18 cellular contexts compared by ENCODE assay signal in genomic region chr15:62942411-62942810, GRCh38.
DNase-seq lines count a peak whose midpoint lies in the region; ATAC-seq and TF ChIP-seq lines count a peak whose summit lies in the region.
"Had no signal": no experiment of that assay in that cellular context is flagged by ENCODE, and none has a peak within 500 bp of the region (broad histone marks: within the 10 kb centered on the region; RNA-seq: fewer than 3 reads in every experiment).

No MANE protein-coding gene starts in this region.

- 95% methylated on average over 5 of the region's 9 CpGs for WGBS in mammary epithelial cell (ENCODE audit: low coverage, missing lambda C conversion rate)
- WGBS in lung, 2 donors: 86 to 92% methylated on average over 9 of the region's 9 CpGs
- WGBS in sigmoid colon, 2 donors: 86 to 94% methylated on average over 9 of the region's 9 CpGs

- peak overlapping the region; percentile 36 for H3K27ac Mint-ChIP-seq in MCF 10A (ENCODE audit: low read depth, unreplicated experiment)
- H3K27ac Mint-ChIP-seq in Calu3 (ENCODE audit: unreplicated experiment): no peak overlapping the region
- H3K27ac Mint-ChIP-seq: B cell had no signal

- dilution Hi-C loops in mammary epithelial cell (cut with HindIII; ENCODE audit: low sequenced_read_pairs): loop anchor here (5.0 kb wide), 1 partner anchor 70 kb away; no protein-coding TSS in a partner anchor

- POLR2A ChIA-PET in MCF 10A (lab: Yijun Ruan, JAX): no interaction called here

- in situ Hi-C loops in mammary epithelial cell (cut with MboI; ENCODE audit: low sequenced_read_pairs in 2 of 2): no loop called here

- H3K36me3 ChIP-seq in mammary epithelial cell (ENCODE audit: insufficient read depth, low read length): no peaks in the 10 kb centered on the region
- H3K36me3 ChIP-seq in lung (ENCODE audit: control insufficient read depth in 2 of 2, insufficient read depth in 2 of 2, low read length in 2 of 2): no peaks in the 10 kb centered on the region
- no peaks in the 10 kb centered on the region for H3K36me3 ChIP-seq in sigmoid colon
- H3K36me3 ChIP-seq: HAP-1 had no signal

- TF ChIP-seq CTCF in MCF 10A (IDR thresholded peaks at IDR 0.05; ENCODE audit: unreplicated experiment): no peak
- no peak for TF ChIP-seq CTCF in mammary epithelial cell (conservative IDR thresholded peaks at IDR 0.05 in 1 of 2, IDR thresholded peaks at IDR 0.05 in 1 of 2; ENCODE audit: extremely low read depth in 1 of 2, insufficient read depth in 1 of 2, low read depth in 1 of 2, low read length in 2 of 2)
- no peak for TF ChIP-seq CTCF in lung (IDR thresholded peaks at IDR 0.05; ENCODE audit: control extremely low read depth, extremely low read depth)
- no peak for TF ChIP-seq CTCF in sigmoid colon (IDR thresholded peaks at IDR 0.05)
- TF ChIP-seq CTCF in Calu3 (IDR thresholded peaks at IDR 0.05; ENCODE audit: unreplicated experiment): no peak

- H3K9me3 Mint-ChIP-seq in MCF 10A (ENCODE audit: unreplicated experiment) (no peaks in the 10 kb centered on the region), Calu3 (ENCODE audit: low read depth, unreplicated experiment) (no peaks in the 10 kb centered on the region)

- DNase-seq in MCF 10A (ENCODE audit: unreplicated experiment): no peak
- no peak for DNase-seq in mammary epithelial cell
- peak; percentile 10 for DNase-seq in lung (ENCODE audit: low spot score)
- no peak for DNase-seq in sigmoid colon
- no peak for DNase-seq in DMS153 treated with DMSO at 0.1 percent for 48 hours (lab: John Stamatoyannopoulos, UW; ENCODE audit: unreplicated experiment)
- no peak for DNase-seq in Calu3
- no peak for DNase-seq in NCI-H2227 (lab: John Stamatoyannopoulos, UW; ENCODE audit: unreplicated experiment)
- no peak for DNase-seq in effector CD4-positive, alpha-beta T cell
- DNase-seq: DMS 273 treated with DMSO at 0.1 percent for 48 hours, NCI-H1105, NCI-H2081 treated with DMSO at 0.1 percent for 48 hours, NCI-H2227 treated with DMSO at 0.1 percent for 48 hours, NCI-H510A treated with DMSO at 0.1 percent for 48 hours, NCI-H774, SHP77 had no signal

- H3K27ac ChIP-seq in mammary epithelial cell (ENCODE audit: insufficient read depth, low read depth, low read length) (no peak overlapping the region), lung (ENCODE audit: low read depth in 1 of 2, low read length in 1 of 2) (no peak overlapping the region), sigmoid colon (peak overlapping the region; percentile 79 to 90 (median 82))

- H3K36me3 Mint-ChIP-seq in MCF 10A (ENCODE audit: insufficient read depth, unreplicated experiment) (no peaks in the 10 kb centered on the region), Calu3 (ENCODE audit: insufficient read depth, unreplicated experiment) (no peaks in the 10 kb centered on the region)

- H3K9me3 ChIP-seq in mammary epithelial cell (replicated peaks; ENCODE audit: insufficient read depth, low read length): no peaks in the 10 kb centered on the region
- H3K9me3 ChIP-seq in lung (ENCODE audit: control insufficient read depth in 2 of 2, insufficient read depth in 1 of 2, low read length in 1 of 2): no peaks in the 10 kb centered on the region
- H3K9me3 ChIP-seq in sigmoid colon: no peaks in the 10 kb centered on the region
- H3K9me3 ChIP-seq: HAP-1 had no signal

- TF ChIP-seq EP300 in sigmoid colon (IDR thresholded peaks at IDR 0.05): no peak

- no peak overlapping the region for H3K4me2 ChIP-seq in mammary epithelial cell (ENCODE audit: insufficient read depth, low read depth, low read length)

- intact Hi-C loops in MCF 10A (cut with micrococcal nuclease) (loop anchor here (5.0 kb wide), 1 partner anchor 40 kb away; no protein-coding TSS in a partner anchor), mammary epithelial cell (cut with micrococcal nuclease) (loop anchor here (5.0 kb wide), 2 partner anchors 75 to 100 kb away; partner anchors contain the start of gene TPM1), sigmoid colon (cut with DNase I) (no loop called here), Calu3 (cut with micrococcal nuclease; ENCODE audit: unreplicated experiment) (no loop called here)

- H3K79me2 ChIP-seq in mammary epithelial cell (ENCODE audit: insufficient read depth, low read length): no peaks in the 10 kb centered on the region

- peaks cover 20% of the 10 kb centered on the region for H3K4me1 Mint-ChIP-seq in MCF 10A (ENCODE audit: insufficient read depth, unreplicated experiment)
- H3K4me1 Mint-ChIP-seq in Calu3 (ENCODE audit: low read depth, unreplicated experiment): peaks cover 38% of the 10 kb centered on the region
- H3K4me1 Mint-ChIP-seq: B cell had no signal

- H3K9ac ChIP-seq in mammary epithelial cell (ENCODE audit: insufficient read depth, low read length): no peak overlapping the region

- H3K4me3 Mint-ChIP-seq in MCF 10A (ENCODE audit: unreplicated experiment) (no peak overlapping the region), Calu3 (ENCODE audit: low read depth, unreplicated experiment) (no peak overlapping the region)
- H3K4me3 Mint-ChIP-seq: B cell had no signal

- H3K27me3 ChIP-seq in mammary epithelial cell (ENCODE audit: insufficient read depth, low read length): no peaks in the 10 kb centered on the region
- H3K27me3 ChIP-seq in lung (ENCODE audit: control insufficient read depth, insufficient read depth): no peaks in the 10 kb centered on the region
- H3K27me3 ChIP-seq in sigmoid colon: no peaks in the 10 kb centered on the region

- no peak for ATAC-seq in lung (ENCODE audit: insufficient read depth, low FRiP score)
- ATAC-seq: K562 had no signal

- no TSS peak for BruUV-seq in MCF 10A (replicated peaks; lab: Mats Ljungman, UMichigan)
- no TSS peak for BruUV-seq in mammary epithelial cell (replicated peaks; lab: Mats Ljungman, UMichigan)
- no TSS peak for BruUV-seq in Calu3 (replicated peaks; lab: Mats Ljungman, UMichigan)

- no peak for TF ChIP-seq POLR2A in sigmoid colon (IDR thresholded peaks at IDR 0.05)

- no peaks in the 10 kb centered on the region for H4K20me1 ChIP-seq in mammary epithelial cell (ENCODE audit: insufficient read depth, low read length)

- H2AFZ ChIP-seq in mammary epithelial cell (ENCODE audit: low read depth, low read length): no peak overlapping the region

- H3K27me3 Mint-ChIP-seq in MCF 10A (ENCODE audit: insufficient read depth, unreplicated experiment) (peaks cover 12% of the 10 kb centered on the region), Calu3 (ENCODE audit: unreplicated experiment) (peaks cover 4% of the 10 kb centered on the region)

- H3K4me1 ChIP-seq in mammary epithelial cell (ENCODE audit: insufficient read depth, low read length): peaks cover 21% of the 10 kb centered on the region
- peaks cover 0 to 4% of the 10 kb centered on the region in 2 donors for H3K4me1 ChIP-seq in lung (ENCODE audit: control insufficient read depth in 2 of 2, insufficient read depth in 2 of 2, low read length in 2 of 2)
- H3K4me1 ChIP-seq in sigmoid colon: peaks cover 2 to 30% (median 28%) of the 10 kb centered on the region in 4 donors
- H3K4me1 ChIP-seq: HAP-1 had no signal

- no peak overlapping the region for H3K4me3 ChIP-seq in mammary epithelial cell (replicated peaks in 1 of 3; ENCODE audit: insufficient read depth in 1 of 3, low read depth in 2 of 3, low read length in 3 of 3)
- H3K4me3 ChIP-seq in lung: no peak overlapping the region
- no peak overlapping the region for H3K4me3 ChIP-seq in sigmoid colon
- H3K4me3 ChIP-seq: HAP-1, K562 had no signal

- CTCF ChIA-PET in MCF 10A (lab: Yijun Ruan, JAX): interaction anchor here (0.7 kb wide), 1 partner anchor 17 kb away, joined by 3 read pairs; no protein-coding TSS in a partner anchor
- CTCF ChIA-PET in mammary epithelial cell (lab: Charles Lee; ENCODE audit: low non-redundant PET): no interaction called here
- CTCF ChIA-PET in Calu3 (lab: Charles Lee): no interaction called here

Comparison
In these comparisons a context has a peak if more than half of its experiments do, and no peak if none do; other contexts are left out.
1. H3K27ac ChIP-seq: peak in sigmoid colon (4 of 4); none in mammary epithelial cell (single experiment) and lung (0 of 2).
2. intact Hi-C loops: an anchor here in MCF 10A (5.0 kb wide) and mammary epithelial cell (5.0 kb wide); none called in sigmoid colon and Calu3.